2 cellular contexts compared by ENCODE assay signal in genomic region chrX:23901065-23901464, GRCh38.
TF ChIP-seq lines count a peak whose summit lies in the region.

No MANE protein-coding gene starts in this region.

TF ChIP-seq in IMR-90, 13 proteins besides CTCF, POLR2A, EP300 and RAD21:
- TF ChIP-seq CEBPB (IDR thresholded peaks at IDR 0.05; ENCODE audit: low read depth, low read length): peak; percentile 69
- no peak for TF ChIP-seq CHD1 (IDR thresholded peaks at IDR 0.05; ENCODE audit: low read depth, low read length)
- TF ChIP-seq FOS (IDR thresholded peaks at IDR 0.05; ENCODE audit: low read depth, low read length): 0 out of 2 replicates have a peak, but pooled peaks have one; percentile 25
- no peak for TF ChIP-seq RFX5 (IDR thresholded peaks at IDR 0.05; ENCODE audit: low read depth, low read length)

TF ChIP-seq in GM12878, 131 proteins besides CTCF, POLR2A, EP300 and RAD21:
- TF ChIP-seq ATF7 (IDR thresholded peaks at IDR 0.05; ENCODE audit: low read depth) (peak; percentile 43; the same call in 1 of the 2 replicates), ESRRA (IDR thresholded peaks at IDR 0.05; ENCODE audit: low read length) (peak; percentile 52; the same call in 1 of the 2 replicates), IKZF1 (conservative IDR thresholded peaks at IDR 0.05) (0 out of 2 replicates have a peak, but pooled peaks have one; percentile 22), CREB1 (IDR thresholded peaks at IDR 0.05; ENCODE audit: low read depth) (peak; percentile 67; the same call in 1 of the 2 replicates), LARP7 (IDR thresholded peaks at IDR 0.05) (no peak), RUNX3 (IDR thresholded peaks at IDR 0.05; ENCODE audit: low read length) (peak; percentile 7; the same call in 1 of the 2 replicates), RELB (IDR thresholded peaks at IDR 0.05; ENCODE audit: low read depth) (no peak), ZNF24 (IDR thresholded peaks at IDR 0.05) (no peak), NBN (IDR thresholded peaks at IDR 0.05) (no peak), SPI1 (IDR thresholded peaks at IDR 0.05; ENCODE audit: borderline replicate concordance, insufficient read depth, low read depth, low read length) (peak; percentile 54; the same call in 1 of the 2 replicates), DPF2 (IDR thresholded peaks at IDR 0.05) (0 out of 2 replicates have a peak, but pooled peaks have one; percentile 23), NFIC (IDR thresholded peaks at IDR 0.05; ENCODE audit: low read depth, low read length) (0 out of 2 replicates have a peak, but pooled peaks have one; percentile 24), NR2F1 (conservative IDR thresholded peaks at IDR 0.05) (peak; percentile 40; the same call in 1 of the 2 replicates)
